In genomic region chr4:22551550-22551949, GRCh38 we compare ENCODE assay signal across 1 cellular context.
TF ChIP-seq lines count a peak whose summit lies in the region.

No MANE protein-coding gene starts in this region.

TF ChIP-seq in H1, 55 proteins besides CTCF, POLR2A, EP300 and RAD21 (continued from another document):
- TF ChIP-seq JUND (IDR thresholded peaks at IDR 0.05; ENCODE audit: low read length) (no peak), POLR2AphosphoS5 (IDR thresholded peaks at IDR 0.05; ENCODE audit: low read depth, low read length) (no peak), EZH2 (IDR thresholded peaks at IDR 0.05; ENCODE audit: low read depth, low read length, severe bottlenecking) (no peak), KDM1A (IDR thresholded peaks at IDR 0.05; ENCODE audit: borderline replicate concordance, low read length) (no peak), CEBPB (IDR thresholded peaks at IDR 0.05; ENCODE audit: low read depth, low read length) (no peak), GTF2F1 (IDR thresholded peaks at IDR 0.05; ENCODE audit: borderline replicate concordance, low read depth, low read length) (no peak), MAFK (IDR thresholded peaks at IDR 0.05; ENCODE audit: low read depth, low read length) (no peak), RNF2 (IDR thresholded peaks at IDR 0.05; ENCODE audit: borderline replicate concordance, low read depth, low read length, missing control alignments, poor library complexity, severe bottlenecking) (no peak), EGR1 (IDR thresholded peaks at IDR 0.05; ENCODE audit: borderline replicate concordance, low read depth, low read length) (no peak), FOSL1 (IDR thresholded peaks at IDR 0.05; ENCODE audit: insufficient read depth, low read depth, low read length) (no peak), ASH2L (IDR thresholded peaks at IDR 0.05; ENCODE audit: low read length) (no peak), SP4 (IDR thresholded peaks at IDR 0.05; ENCODE audit: low read length) (no peak), RBBP5 (IDR thresholded peaks at IDR 0.05; ENCODE audit: borderline replicate concordance, low read depth, low read length) (no peak), E2F6 (IDR thresholded peaks at IDR 0.05) (no peak)
- TF ChIP-seq, protein P1, sequence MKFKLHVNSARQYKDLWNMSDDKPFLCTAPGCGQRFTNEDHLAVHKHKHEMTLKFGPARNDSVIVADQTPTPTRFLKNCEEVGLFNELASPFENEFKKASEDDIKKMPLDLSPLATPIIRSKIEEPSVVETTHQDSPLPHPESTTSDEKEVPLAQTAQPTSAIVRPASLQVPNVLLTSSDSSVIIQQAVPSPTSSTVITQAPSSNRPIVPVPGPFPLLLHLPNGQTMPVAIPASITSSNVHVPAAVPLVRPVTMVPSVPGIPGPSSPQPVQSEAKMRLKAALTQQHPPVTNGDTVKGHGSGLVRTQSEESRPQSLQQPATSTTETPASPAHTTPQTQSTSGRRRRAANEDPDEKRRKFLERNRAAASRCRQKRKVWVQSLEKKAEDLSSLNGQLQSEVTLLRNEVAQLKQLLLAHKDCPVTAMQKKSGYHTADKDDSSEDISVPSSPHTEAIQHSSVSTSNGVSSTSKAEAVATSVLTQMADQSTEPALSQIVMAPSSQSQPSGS (IDR thresholded peaks at IDR 0.05; ENCODE audit: low read length), result no peak
- TF ChIP-seq, protein P2, sequence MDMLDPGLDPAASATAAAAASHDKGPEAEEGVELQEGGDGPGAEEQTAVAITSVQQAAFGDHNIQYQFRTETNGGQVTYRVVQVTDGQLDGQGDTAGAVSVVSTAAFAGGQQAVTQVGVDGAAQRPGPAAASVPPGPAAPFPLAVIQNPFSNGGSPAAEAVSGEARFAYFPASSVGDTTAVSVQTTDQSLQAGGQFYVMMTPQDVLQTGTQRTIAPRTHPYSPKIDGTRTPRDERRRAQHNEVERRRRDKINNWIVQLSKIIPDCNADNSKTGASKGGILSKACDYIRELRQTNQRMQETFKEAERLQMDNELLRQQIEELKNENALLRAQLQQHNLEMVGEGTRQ (IDR thresholded peaks at IDR 0.05; ENCODE audit: low read length), result no peak
TF ChIP-seq in H1: peak in this region for 0.
